In the genomic region with DNA sequence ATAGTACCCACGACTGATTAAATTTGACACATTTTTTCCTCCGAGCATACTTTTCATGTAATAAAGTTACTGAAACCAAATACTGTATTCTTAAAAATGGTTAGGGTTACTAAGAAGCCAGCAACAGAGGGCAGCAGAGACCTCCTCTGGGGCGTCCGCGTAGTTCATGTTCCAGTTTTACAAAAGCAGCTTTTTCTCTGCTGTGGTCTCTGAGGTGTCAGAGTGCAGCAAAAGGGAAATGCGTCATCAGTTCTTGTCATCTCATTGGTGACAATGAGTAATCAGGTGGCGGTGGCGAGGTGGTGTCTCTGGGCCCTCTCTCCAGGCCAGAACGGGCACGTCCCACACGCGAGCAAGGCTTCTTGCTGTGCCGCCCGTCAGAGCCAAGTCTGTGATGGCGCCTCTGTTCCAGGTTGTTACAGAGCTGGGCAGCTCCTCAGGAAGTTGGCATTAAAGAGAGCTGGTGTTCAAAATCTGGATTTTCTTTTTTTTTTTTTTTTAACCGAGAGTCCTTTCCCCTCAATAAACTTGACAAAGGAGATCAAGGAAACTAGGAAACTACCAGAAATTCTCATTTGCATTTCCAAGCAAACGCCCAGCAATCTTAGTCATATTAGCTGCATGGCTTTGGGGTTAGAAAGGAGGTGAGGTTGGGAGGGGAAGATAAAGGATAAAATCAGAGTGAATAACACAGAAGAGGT, we compare ENCODE assay signal across 8 cellular contexts.
DNase-seq lines count a peak whose midpoint lies in the region; ATAC-seq and TF ChIP-seq lines count a peak whose summit lies in the region.

No MANE protein-coding gene starts in this region.

- DNase-seq in NCI-H2029 (lab: John Stamatoyannopoulos, UW) (peak; percentile 92), T1000 (lab: John Stamatoyannopoulos, UW) (peak; percentile 84), astrocyte of the spinal cord (ENCODE audit: low read depth, low spot score) (peak; percentile 95), hypothalamus (lab: John Stamatoyannopoulos, UW) (peak; percentile 13 to 92 (median 76)), retina (peak; percentile 82), cortex of kidney (lab: John Stamatoyannopoulos, UW) (no peak)

- TF ChIP-seq POLR2A in GM18505 (IDR thresholded peaks at IDR 0.05; ENCODE audit: borderline replicate concordance, extremely low read depth, insufficient read depth, insufficient read length), result peak; percentile 95

- in situ Hi-C loops in astrocyte of the spinal cord (cut with HindIII; ENCODE audit: low sequenced_read_pairs), result no loop called here

- peak; percentile 82 for TF ChIP-seq CTCF in astrocyte of the spinal cord (IDR thresholded peaks at IDR 0.05; ENCODE audit: low read depth, low read length)

- H3K4me3 ChIP-seq in astrocyte of the spinal cord (ENCODE audit: low read depth, low read length), result peak overlapping the region; percentile 26

- ATAC-seq in GM18505 (IDR thresholded peaks at IDR 0.05; ENCODE audit: unreplicated experiment) (peak; percentile 99), HG02973 (IDR thresholded peaks at IDR 0.05; ENCODE audit: unreplicated experiment) (peak; percentile 98)
